ENCODE assay signal across 13 cellular contexts in the genomic region with DNA sequence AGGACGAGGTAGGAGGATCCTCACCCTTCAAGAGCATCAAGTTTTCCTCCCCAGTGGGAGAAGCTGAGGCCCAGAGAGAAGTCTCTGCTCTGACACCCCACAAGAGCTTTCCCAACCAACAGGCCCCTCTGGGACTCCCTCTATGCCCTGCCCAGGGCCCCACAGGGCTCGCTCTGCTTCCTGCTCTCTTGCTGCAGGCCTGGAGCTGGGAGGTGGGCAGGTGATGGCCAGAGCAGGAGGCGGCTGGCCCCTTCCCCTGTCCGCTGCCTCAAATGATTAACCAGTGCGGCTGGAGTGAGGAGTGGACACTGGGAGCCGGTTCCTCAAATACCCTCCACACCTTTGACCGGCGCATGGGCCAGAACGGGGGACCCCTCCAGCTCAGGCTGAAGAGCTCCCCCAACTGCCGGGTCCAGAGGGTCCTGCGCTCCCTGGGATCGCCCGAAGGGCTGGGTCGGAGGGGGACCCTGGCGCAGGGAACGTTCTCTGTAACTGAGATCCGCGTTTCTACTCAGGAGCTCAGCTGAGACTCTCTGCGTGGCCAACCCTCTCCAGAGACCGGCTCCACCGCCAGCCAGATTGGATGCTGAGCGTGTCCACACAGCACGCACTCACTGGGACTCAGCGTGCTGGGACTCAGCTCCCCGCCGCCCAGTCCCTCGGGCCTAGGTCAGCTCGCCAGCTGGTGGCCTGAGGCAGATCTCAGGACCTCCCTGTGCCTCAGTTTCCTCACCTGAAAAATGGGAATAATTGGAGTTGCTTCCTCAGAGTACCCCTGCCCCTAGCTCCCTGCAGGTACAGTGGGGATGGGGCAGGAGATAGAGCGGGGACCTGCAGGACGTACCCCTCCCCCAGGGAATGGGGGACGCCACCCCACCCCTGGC. TPM values are rescaled to one million over a fixed set of nuclear protein-coding genes. Genes with fewer than 3 reads are reported as not detected.
A peak's percentile ranks its signal among the peaks of the same experiment; 100 is the strongest.
DNase-seq lines count a peak whose midpoint lies in the region; ATAC-seq, FAIRE-seq and TF ChIP-seq lines count a peak whose summit lies in the region.
"Had no signal": no experiment of that assay in that cellular context is flagged by ENCODE, and none has a peak within 500 bp of the region (broad histone marks: within the 10 kb centered on the region; RNA-seq: fewer than 3 reads in every experiment).

No MANE protein-coding gene starts in this region.

- H3K9me3 ChIP-seq in Karpas-422 (ENCODE audit: low read length) (no peaks in the 10 kb centered on the region), neuronal stem cell (replicated peaks in 1 of 2; ENCODE audit: control insufficient read depth in 2 of 2, insufficient read depth in 1 of 2, low read depth in 1 of 2, low read length in 2 of 2) (no peaks in the 10 kb centered on the region), WERI-Rb-1 (ENCODE audit: severe bottlenecking) (no peaks in the 10 kb centered on the region)

- no peaks in the 10 kb centered on the region for H3K79me1 ChIP-seq in neuronal stem cell (ENCODE audit: low read depth, low read length)

- H3K9ac ChIP-seq in Karpas-422 (ENCODE audit: low read length) (no peak overlapping the region), neuronal stem cell (ENCODE audit: low read depth, low read length, poor library complexity) (peak overlapping the region; percentile 37)

- H3K79me2 ChIP-seq in Karpas-422 (ENCODE audit: low read length) = no peaks in the 10 kb centered on the region

- H3K4me2 ChIP-seq in Karpas-422 (ENCODE audit: low read depth, low read length, poor library complexity, severe bottlenecking) (no peak overlapping the region), neuronal stem cell (ENCODE audit: insufficient read depth, low read length, poor library complexity, severe bottlenecking) (no peak overlapping the region)

- H2BK5ac ChIP-seq in neuronal stem cell (ENCODE audit: low read length) = no peak overlapping the region

- H3K27me3 ChIP-seq in Karpas-422 (ENCODE audit: low read length) = no peaks in the 10 kb centered on the region; the same call in 1 of the 2 replicates
- peaks cover 17% of the 10 kb centered on the region for H3K27me3 ChIP-seq in bronchial epithelial cell (ENCODE audit: control insufficient read depth, insufficient read depth, low read length)
- peaks cover 46 to 70% (median 66%) of the 10 kb centered on the region in 3 experiments for H3K27me3 ChIP-seq in neuronal stem cell (ENCODE audit: control insufficient read depth in 3 of 3, insufficient read depth in 3 of 3, low read depth in 1 of 3, low read length in 3 of 3)
- peaks cover 74% of the 10 kb centered on the region for H3K27me3 ChIP-seq in WERI-Rb-1 (ENCODE audit: insufficient read depth, low read depth, severe bottlenecking)

- H3K4me1 ChIP-seq in Karpas-422 (ENCODE audit: low read length) (peaks cover 8% of the 10 kb centered on the region), neuronal stem cell (ENCODE audit: control insufficient read depth in 2 of 2, insufficient read depth in 1 of 2, low read depth in 1 of 2, low read length in 2 of 2) (peaks cover 12 to 18% of the 10 kb centered on the region in 2 donors)

- H2BK12ac ChIP-seq in neuronal stem cell (ENCODE audit: low read length) = peak overlapping the region; percentile 31

- peak overlapping the region; percentile 93 for H2BK15ac ChIP-seq in neuronal stem cell (ENCODE audit: low read length)

- peak; percentile 72 for DNase-seq in DMS 273 (lab: John Stamatoyannopoulos, UW; ENCODE audit: unreplicated experiment)
- DNase-seq in DMS 273 treated with DMSO at 0.1 percent for 48 hours (lab: John Stamatoyannopoulos, UW) = no peak
- DNase-seq in Karpas-422 = peak; percentile 71
- DNase-seq in bronchial epithelial cell (ENCODE audit: low read depth) = peak; percentile 73
- DNase-seq in neuronal stem cell (ENCODE audit: low spot score) = no peak
- DNase-seq in WERI-Rb-1 = no peak
- no peak for DNase-seq in NCI-H2081 (lab: John Stamatoyannopoulos, UW)
- DNase-seq: left cardiac atrium, NCI-H187, SW 1271 had no signal

- H3K36me3 ChIP-seq in Karpas-422 (ENCODE audit: insufficient read depth, low read length) (no peaks in the 10 kb centered on the region), bronchial epithelial cell (ENCODE audit: control insufficient read depth, insufficient read depth, low read length) (no peaks in the 10 kb centered on the region), neuronal stem cell (replicated peaks in 1 of 2; ENCODE audit: control insufficient read depth in 2 of 2, insufficient read depth in 2 of 2, low read length in 2 of 2) (no peaks in the 10 kb centered on the region), WERI-Rb-1 (no peaks in the 10 kb centered on the region)

- WGBS in neuronal stem cell (ENCODE audit: extremely low coverage in 2 of 2, insufficient read length in 2 of 2, insufficient replicate concordance in 1 of 2), 2 donors = no CpG with 5 or more reads among the region's 31 CpGs

- peak overlapping the region; percentile 94 for H2AK5ac ChIP-seq in neuronal stem cell (ENCODE audit: low read depth, low read length)

- no peak for ATAC-seq in GM21723 (IDR thresholded peaks at IDR 0.05; ENCODE audit: unreplicated experiment)

- no peak overlapping the region for H4K91ac ChIP-seq in neuronal stem cell (ENCODE audit: low read depth, low read length, poor library complexity)

- no peak for TF ChIP-seq CTCF in bronchial epithelial cell (IDR thresholded peaks at IDR 0.05; ENCODE audit: insufficient read depth, low read length, severe bottlenecking)
- no peak for TF ChIP-seq CTCF in WERI-Rb-1 (IDR thresholded peaks at IDR 0.05; ENCODE audit: low read depth, low read length)

- no peak for FAIRE-seq in bronchial epithelial cell (lab: Jason Lieb, UNC)

- no peaks in the 10 kb centered on the region for H3K9me2 ChIP-seq in Karpas-422 (replicated peaks; ENCODE audit: insufficient read depth, low read length)

- H3K18ac ChIP-seq in neuronal stem cell (ENCODE audit: low read length) = peak overlapping the region; percentile 95

- H3K23ac ChIP-seq in neuronal stem cell (ENCODE audit: low read depth, low read length, poor library complexity) = peak overlapping the region; percentile 65

- no peak overlapping the region for H3K14ac ChIP-seq in neuronal stem cell (ENCODE audit: low read length)

- no peaks in the 10 kb centered on the region for H4K20me1 ChIP-seq in Karpas-422 (ENCODE audit: insufficient read depth, low read depth, low read length)

- no peak overlapping the region for H2AFZ ChIP-seq in Karpas-422 (ENCODE audit: low read length)
- H2AFZ ChIP-seq in neuronal stem cell (ENCODE audit: low read length) = no peak overlapping the region

- H3K4me3 ChIP-seq in Karpas-422 (ENCODE audit: low read length) = no peak overlapping the region
- peak overlapping the region; percentile 8 for H3K4me3 ChIP-seq in bronchial epithelial cell (ENCODE audit: low read depth, low read length)
- peak overlapping the region in 1 of 2 donors; percentile 61 for H3K4me3 ChIP-seq in neuronal stem cell (ENCODE audit: low read length in 2 of 2)
- no peak overlapping the region for H3K4me3 ChIP-seq in WERI-Rb-1 (ENCODE audit: low read depth, low read length)

- H2BK120ac ChIP-seq in neuronal stem cell (ENCODE audit: low read depth, low read length) = peak overlapping the region; percentile 99

- H4K8ac ChIP-seq in neuronal stem cell (ENCODE audit: low read depth, low read length) = peak overlapping the region; percentile 50

- H3K27ac ChIP-seq in Karpas-422 (ENCODE audit: low read length) (no peak overlapping the region), neuronal stem cell (replicated peaks; ENCODE audit: low read length) (no peak overlapping the region), WERI-Rb-1 (no peak overlapping the region)
- H3K27ac ChIP-seq: 22Rv1 had no signal

- H3K4ac ChIP-seq in neuronal stem cell (ENCODE audit: low read length) = no peak overlapping the region

RNA-seq across cellular contexts. Expression of a gene that starts 6.7 kb away (rescaled TPM):
- total RNA-seq in Karpas-422 (2014; rRNA removed; shearing (Covaris generic); ENCODE audit: low replicate concordance) = not detected in 2 replicates
- total RNA-seq in bronchial epithelial cell = under 0.01 TPM in 2 replicates
- 0.03 TPM for polyA plus RNA-seq in neuronal stem cell (2013, experiment 1 of 2)
- 0.01 TPM for polyA plus RNA-seq in neuronal stem cell (2013, experiment 2 of 2)
- total RNA-seq: left cardiac atrium, pulmonary artery endothelial cell had no signal

Comparison
In these comparisons a context has a peak if more than half of its experiments do, and no peak if none do; other contexts are left out.
1. DNase-seq: peak in DMS 273 (single experiment), Karpas-422 (single experiment) and bronchial epithelial cell (single experiment); none in DMS 273 treated with DMSO at 0.1 percent for 48 hours (single experiment), neuronal stem cell (single experiment), WERI-Rb-1 (single experiment) and NCI-H2081 (0 of 2).